Comparison of ENCODE assay signal across 8 cellular contexts in genomic region chr7:141533149-141533949, GRCh38. TPM values are rescaled to one million over a fixed set of nuclear protein-coding genes. Genes with fewer than 3 reads are reported as not detected.
A peak's percentile ranks its signal among the peaks of the same experiment; 100 is the strongest.
DNase-seq lines count a peak whose midpoint lies in the region; ATAC-seq, FAIRE-seq and TF ChIP-seq lines count a peak whose summit lies in the region.

No MANE protein-coding gene starts in this region.

- intact Hi-C loops in sigmoid colon (cut with DNase I): loop anchor here (2.0 to 10.0 kb wide), 4 partner anchors 459 to 859 kb away; partner anchors contain the start of genes ADCK2, BRAF and TMEM178B

- H3K4me1 ChIP-seq in sigmoid colon: peaks cover 0 to 7% (median 3%) of the 10 kb centered on the region in 4 donors

- H3K36me3 ChIP-seq in sigmoid colon: no peaks in the 10 kb centered on the region

- no peak overlapping the region for H3K4me3 ChIP-seq in sigmoid colon

- H3K27ac ChIP-seq in sigmoid colon: peak overlapping the region in 1 of 4 donors; percentile 50

- H3K9me3 ChIP-seq in sigmoid colon: no peaks in the 10 kb centered on the region

- no peaks in the 10 kb centered on the region for H3K27me3 ChIP-seq in sigmoid colon

- ATAC-seq in GM19452 (IDR thresholded peaks at IDR 0.05; ENCODE audit: unreplicated experiment): no peak

- no peak for TF ChIP-seq POLR2A in sigmoid colon (IDR thresholded peaks at IDR 0.05)

- DNase-seq in D721Med (ENCODE audit: insufficient read length, low spot score): peak; percentile 49
- peak; percentile 58 for DNase-seq in HCEC 1CT
- peak; percentile 50 to 82 for DNase-seq in NCI-H1930 (lab: John Stamatoyannopoulos, UW)
- peak; percentile 57 for DNase-seq in T-helper 9 cell
- peak; percentile 88 for DNase-seq in astrocyte of the hippocampus (ENCODE audit: low read depth, low spot score)
- DNase-seq in hippocampal formation (lab: John Stamatoyannopoulos, UW): peak; percentile 53 to 88
- peak; percentile 70 for DNase-seq in sigmoid colon

- FAIRE-seq in D721Med (lab: Jason Lieb, UNC): peak; percentile 70

- TF ChIP-seq CTCF in D721Med (IDR thresholded peaks at IDR 0.05; ENCODE audit: insufficient read depth, missing control alignments): peak; percentile 98
- TF ChIP-seq CTCF in sigmoid colon (IDR thresholded peaks at IDR 0.05): peak; percentile 32 to 92 (median 80)

- WGBS in sigmoid colon, 2 donors: 22 to 28% methylated on average over 11 of the region's 11 CpGs

- no peak for TF ChIP-seq EP300 in sigmoid colon (IDR thresholded peaks at IDR 0.05)

RNA-seq across cellular contexts. Expression of gene AGK, which starts 17.9 kb away (rescaled TPM):
- total RNA-seq in sigmoid colon: 10 to 100 TPM; 15.5 to 21.3 (median 19.2) TPM
- 10 to 100 TPM in 1 of 3 donors, 1 to 10 TPM in 2; 7.8 to 12.3 (median 9.2) TPM for polyA plus RNA-seq in sigmoid colon
